ENCODE assay signal across 7 cellular contexts in the genomic region with DNA sequence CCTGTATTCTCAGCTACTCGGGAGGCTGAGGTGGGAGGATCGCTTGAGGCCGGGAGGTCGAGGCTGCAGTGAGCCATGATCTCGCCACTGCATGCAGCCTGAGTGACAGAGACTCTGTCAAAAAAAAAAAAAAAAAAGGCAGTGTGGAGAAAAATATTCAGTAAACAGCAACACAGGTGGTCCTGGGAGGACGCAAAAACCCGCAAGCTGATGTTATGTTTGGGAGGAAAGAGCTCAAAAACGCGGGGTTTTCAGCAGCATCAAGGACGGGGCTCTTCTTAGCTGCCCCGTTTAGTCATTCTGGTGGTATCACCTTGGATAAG. TPM values are rescaled to one million over a fixed set of nuclear protein-coding genes. Genes with fewer than 3 reads are reported as not detected.
DNase-seq lines count a peak whose midpoint lies in the region; FAIRE-seq and TF ChIP-seq lines count a peak whose summit lies in the region.

No MANE protein-coding gene starts in this region.

- TF ChIP-seq CTCF in WI38 (IDR thresholded peaks at IDR 0.05; ENCODE audit: low read depth, low read length) = no peak
- TF ChIP-seq CTCF in glutamatergic neuron (IDR thresholded peaks at IDR 0.05; ENCODE audit: partially characterized antibody, unreplicated experiment) = no peak

- peak overlapping the region; percentile 88 for H3K4me3 Mint-ChIP-seq in glutamatergic neuron (ENCODE audit: unreplicated experiment)

- in situ Hi-C loops in HAP-1 (cut with MboI; ENCODE audit: low sequenced_read_pairs) = loop anchor here (5.0 kb wide), 1 partner anchor 108 kb away; no protein-coding TSS in a partner anchor

- WGBS in small intestine, 3 donors = 29 to 45% (median 36%) methylated on average over 11 of the region's 11 CpGs

- H3K36me3 ChIP-seq in HAP-1 (replicated peaks) (no peaks in the 10 kb centered on the region), small intestine (ENCODE audit: control insufficient read depth in 2 of 2, insufficient read depth in 2 of 2, low read length in 2 of 2) (no peaks in the 10 kb centered on the region)

- H3K27me3 ChIP-seq in HAP-1 (ENCODE audit: low read depth) (no peaks in the 10 kb centered on the region; the same call in 1 of the 2 replicates), small intestine (ENCODE audit: control insufficient read depth in 2 of 2, insufficient read depth in 2 of 2, low read length in 2 of 2) (no peaks in the 10 kb centered on the region)

- H3K36me3 Mint-ChIP-seq in glutamatergic neuron (ENCODE audit: unreplicated experiment) = peaks cover 12% of the 10 kb centered on the region

- peaks cover 9% of the 10 kb centered on the region for H3K9me3 Mint-ChIP-seq in glutamatergic neuron (ENCODE audit: unreplicated experiment)

- H3K4me3 ChIP-seq in HAP-1 = peak overlapping the region; percentile 48
- peak overlapping the region; percentile 62 for H3K4me3 ChIP-seq in WI38 (ENCODE audit: low read depth, low read length)
- H3K4me3 ChIP-seq in small intestine (ENCODE audit: low read depth in 1 of 2, low read length in 2 of 2) = peak overlapping the region; percentile 17 to 51

- peaks cover 6% of the 10 kb centered on the region for H3K27me3 Mint-ChIP-seq in glutamatergic neuron (ENCODE audit: unreplicated experiment)

- H3K4me1 ChIP-seq in HAP-1 = no peaks in the 10 kb centered on the region
- H3K4me1 ChIP-seq in small intestine (ENCODE audit: control insufficient read depth in 2 of 2, insufficient read depth in 1 of 2, low read depth in 1 of 2, low read length in 1 of 2) = peaks cover 4 to 5% of the 10 kb centered on the region in 2 donors

- H3K9me3 ChIP-seq in HAP-1 (no peaks in the 10 kb centered on the region), small intestine (ENCODE audit: control insufficient read depth, low read depth) (no peaks in the 10 kb centered on the region)

- DNase-seq in HAP-1 (ENCODE audit: low spot score in 2 of 2) (no peak), glutamatergic neuron (no peak), small intestine (no peak), midbrain (lab: John Stamatoyannopoulos, UW) (no peak), SKM-1 (lab: John Stamatoyannopoulos, UW; ENCODE audit: unreplicated experiment) (no peak), NCI-H2081 treated with DMSO at 0.1 percent for 48 hours (lab: John Stamatoyannopoulos, UW) (no peak)

- H3K27ac ChIP-seq in small intestine (ENCODE audit: low read depth in 1 of 2, low read length in 1 of 2) = peak overlapping the region in 1 of 2 donors; percentile 67

- no peak for FAIRE-seq in small intestine (lab: Jason Lieb, UNC)

- H3K27ac Mint-ChIP-seq in glutamatergic neuron (ENCODE audit: unreplicated experiment) = peak overlapping the region; percentile 83

- no peaks in the 10 kb centered on the region for H3K4me1 Mint-ChIP-seq in glutamatergic neuron (ENCODE audit: low read depth, unreplicated experiment)

RNA-seq across cellular contexts. Expression of gene ZNF784, which starts 0.6 kb away (rescaled TPM):
- 8.4 TPM for total RNA-seq in glutamatergic neuron (ENCODE audit: unreplicated experiment)
- polyA plus RNA-seq in small intestine = 10 to 100 TPM in 2 of 3 donors, 1 to 10 TPM in 1; 9.5 to 11.9 (median 10.1) TPM

RNA-seq across cellular contexts. Expression of gene ZNF580, which starts 15.8 kb away (rescaled TPM):
- total RNA-seq in glutamatergic neuron (ENCODE audit: unreplicated experiment) = 43.6 TPM
- 10 to 100 TPM in 2 of 3 donors, 1 to 10 TPM in 1; 8.3 to 16.8 (median 16.3) TPM for polyA plus RNA-seq in small intestine

RNA-seq across cellular contexts. Expression of gene ZNF581, which starts 18.5 kb away (rescaled TPM):
- 31.0 TPM for total RNA-seq in glutamatergic neuron (ENCODE audit: unreplicated experiment)
- 10 to 100 TPM; 15.9 to 29.2 (median 17.7) TPM for polyA plus RNA-seq in small intestine

RNA-seq across cellular contexts. Expression of gene ZNF865, which starts 19.5 kb away (rescaled TPM):
- total RNA-seq in glutamatergic neuron (ENCODE audit: unreplicated experiment) = 14.6 TPM
- polyA plus RNA-seq in small intestine = 1 to 10 TPM; 4.0 to 6.8 (median 4.3) TPM

RNA-seq across cellular contexts. Expression of gene CCDC106, which starts 23.0 kb away (rescaled TPM):
- total RNA-seq in glutamatergic neuron (ENCODE audit: unreplicated experiment) = 32.1 TPM
- 1 to 10 TPM; 2.5 to 6.5 (median 4.6) TPM for polyA plus RNA-seq in small intestine
